ENCODE assay signal across 9 cellular contexts in genomic region chr6:125749864-125750691, GRCh38. TPM values are rescaled to one million over a fixed set of nuclear protein-coding genes. Genes with fewer than 3 reads are reported as not detected.
DNase-seq lines count a peak whose midpoint lies in the region; ATAC-seq, FAIRE-seq and TF ChIP-seq lines count a peak whose summit lies in the region.
"Had no signal": no experiment of that assay in that cellular context is flagged by ENCODE, and none has a peak within 500 bp of the region (broad histone marks: within the 10 kb centered on the region; RNA-seq: fewer than 3 reads in every experiment).

No MANE protein-coding gene starts in this region.

- ATAC-seq in GM12878 (no peak), left lobe of liver (peak; percentile 7), HG03460 (IDR thresholded peaks at IDR 0.05; ENCODE audit: unreplicated experiment) (no peak), HG03135 (IDR thresholded peaks at IDR 0.05; ENCODE audit: unreplicated experiment) (no peak), GM19328 (IDR thresholded peaks at IDR 0.05; ENCODE audit: unreplicated experiment) (no peak)

- FAIRE-seq in GM12878 (lab: Jason Lieb, UNC), result no peak

- 12% methylated on average over 34 of the region's 35 CpGs for WGBS in GM12878 (ENCODE audit: insufficient coverage, insufficient replicate concordance, low lambda C conversion rate, missing lambda C conversion rate)

- no peaks in the 10 kb centered on the region for H3K79me2 ChIP-seq in GM12878 (ENCODE audit: control insufficient read depth, insufficient read depth, low read length)

- CTCF ChIA-PET in GM12878 (lab: Yijun Ruan, JAX), result interaction anchor here (1.3 to 10.9 kb wide), 3 partner anchors 8 to 437 kb away, joined by 3 to 306 read pairs (median 4); no protein-coding TSS in a partner anchor

- POLR2A ChIA-PET in GM12878 (lab: Charles Lee), result no interaction called here

- RAD21 ChIA-PET in GM12878 (lab: Charles Lee; ENCODE audit: unreplicated experiment), result interaction anchor here (1.4 to 10.1 kb wide), 2 partner anchors 10 to 437 kb away, joined by 3 to 134 read pairs; no protein-coding TSS in a partner anchor

- peak overlapping the region; percentile 71 for H3K4me3 ChIP-seq in GM12878

- H3K27ac ChIP-seq in GM12878 (ENCODE audit: control insufficient read depth, insufficient read depth), result no peak overlapping the region
- H3K27ac ChIP-seq in temporal lobe (ENCODE audit: low read depth, low read length), result peak overlapping the region; percentile 80

- peak; percentile 21 for DNase-seq in DMS 273 treated with DMSO at 0.1 percent for 48 hours (lab: John Stamatoyannopoulos, UW)
- peak; percentile 11 for DNase-seq in NCI-H1694 (lab: John Stamatoyannopoulos, UW)
- DNase-seq in GM12878 (ENCODE audit: low read depth, low spot score), result no peak
- DNase-seq in left lobe of liver (ENCODE audit: low spot score), result peak; percentile 57

- TF ChIP-seq POLR2A in GM12878 (IDR thresholded peaks at IDR 0.05; ENCODE audit: low read depth, low read length), result no peak

- H3K9me3 ChIP-seq in GM12878 (replicated peaks; ENCODE audit: control insufficient read depth, insufficient read depth, low read length), result no peaks in the 10 kb centered on the region

- no peak overlapping the region for H3K9ac ChIP-seq in GM12878 (ENCODE audit: control insufficient read depth, insufficient read depth, low read length)

- no peaks in the 10 kb centered on the region for H4K20me1 ChIP-seq in GM12878 (ENCODE audit: control insufficient read depth, insufficient read depth)

- in situ Hi-C loops in GM12878 (cut with MboI), result loop anchor here (25.0 kb wide), 3 partner anchors 588 to 1362 kb away; partner anchors contain the start of genes RSPO3 and TPD52L1

- no peak for TF ChIP-seq EP300 in GM12878 (IDR thresholded peaks at IDR 0.05; ENCODE audit: borderline replicate concordance in 1 of 2, control insufficient read depth in 1 of 2, low read depth in 2 of 2, low read length in 2 of 2)

- peak overlapping the region; percentile 88 for H2AFZ ChIP-seq in GM12878 (ENCODE audit: control insufficient read depth, low read depth, low read length)

- H3K36me3 ChIP-seq in GM12878 (ENCODE audit: control insufficient read depth in 2 of 2, insufficient read depth in 2 of 2, low read length in 1 of 2), result no peaks in the 10 kb centered on the region

- no TSS peak for BruUV-seq in GM12878 (replicated peaks; lab: Mats Ljungman, UMichigan)

- peaks cover 9% of the 10 kb centered on the region for H3K4me1 ChIP-seq in GM12878 (ENCODE audit: control insufficient read depth, insufficient read depth, low read length)

- TF ChIP-seq RAD21 in GM12878 (IDR thresholded peaks at IDR 0.05; ENCODE audit: insufficient read depth, low read depth, low read length), result no peak

- H3K27me3 ChIP-seq in GM12878 (replicated peaks in 1 of 2; ENCODE audit: control insufficient read depth in 2 of 2, insufficient read depth in 2 of 2, low read length in 1 of 2), result peaks cover 5 to 6% of the 10 kb centered on the region in 2 experiments; a peak in 3 of 4 replicates

- H3K4me2 ChIP-seq in GM12878 (ENCODE audit: control insufficient read depth, insufficient read depth), result peak overlapping the region; percentile 97

- intact Hi-C loops in GM12878 (cut with micrococcal nuclease; ENCODE audit: unreplicated experiment), result loop anchor here (2.0 kb wide), 1 partner anchor 33 kb away; no protein-coding TSS in a partner anchor

- SMC1A ChIA-PET in GM12878 (lab: Charles Lee; ENCODE audit: uncharacterized antibody, unreplicated experiment), result interaction anchor here (0.7 to 2.2 kb wide), 5 partner anchors 8 to 436 kb away, joined by 3 to 11 read pairs (median 4); no protein-coding TSS in a partner anchor

- no peak for TF ChIP-seq CTCF in GM12878 (IDR thresholded peaks at IDR 0.05 in 2 of 3, conservative IDR thresholded peaks at IDR 0.05 in 1 of 3; ENCODE audit: control insufficient read depth in 2 of 3, extremely low read depth in 1 of 3, insufficient read depth in 1 of 3, low read depth in 3 of 3, low read length in 3 of 3)

TF ChIP-seq in GM12878, 131 proteins besides CTCF, POLR2A, EP300 and RAD21:
- no peak for TF ChIP-seq TAF1 (IDR thresholded peaks at IDR 0.05; ENCODE audit: borderline replicate concordance, low read depth, low read length)
- TF ChIP-seq BHLHE40 (IDR thresholded peaks at IDR 0.05; ENCODE audit: borderline replicate concordance in 1 of 2, low read depth in 2 of 2, low read length in 1 of 2), result no peak
- no peak for TF ChIP-seq ELK1 (IDR thresholded peaks at IDR 0.05; ENCODE audit: low read depth, low read length)
- TF ChIP-seq PKNOX1 (IDR thresholded peaks at IDR 0.05), result peak; percentile 63
- no peak for TF ChIP-seq NR2F1 (conservative IDR thresholded peaks at IDR 0.05)
- peak; percentile 15 for TF ChIP-seq PBX3 (IDR thresholded peaks at IDR 0.05; ENCODE audit: insufficient replicate concordance, low read depth, low read length)
- no peak for TF ChIP-seq JUNB (IDR thresholded peaks at IDR 0.05)
- no peak for TF ChIP-seq ZNF24 (IDR thresholded peaks at IDR 0.05)

RNA-seq across cellular contexts. Expression of gene HEY2, which starts 0.6 kb away (rescaled TPM):
- total RNA-seq in GM12878 (2013; cell fraction: nucleolus; rRNA removed), result 0.17 TPM in 1 of 2 replicates, not detected in the other
- total RNA-seq in GM12878 (2014; rRNA removed) (0.11 TPM in 1 of 2 replicates, not detected in the other), GM12878 (2014; rRNA removed; fragmentation: Illumina TruSeq; extraction: Trizol) (0.09 TPM in 1 of 2 replicates, not detected in the other), GM12878 (2021) (0.08 and 0.11 TPM in 2 replicates), left lobe of liver (2.3 TPM), temporal lobe (0.98 TPM)
- polyA plus RNA-seq in GM12878 (2011; ENCODE audit: low read depth), result 0.22 TPM
- polyA plus RNA-seq in GM12878 (2011; rRNA removed) (not detected in 2 replicates), GM12878 (2014; fragmentation: Illumina TruSeq; extraction: Trizol) (0.01 TPM in 1 of 2 replicates, not detected in the other), GM12878 (2014; fragmentation: Nextera tagmentation; extraction: Ambion mirVana) (not detected), GM12878 (2014; rRNA removed) (0.08 and 0.09 TPM in 2 replicates), GM12878 (2016; fragmentation: Nextera tagmentation; extraction: Ambion mirVana) (under 1 TPM; 0.14 to 0.32 TPM)
- not detected in 2 replicates for polyA plus RNA-seq in GM12878 (2011; cell fraction: cytosol; rRNA removed)
- polyA plus RNA-seq in GM12878 (2011; cell fraction: nucleus; rRNA removed), result 0.04 TPM in 1 of 2 replicates, not detected in the other
- polyA plus RNA-seq in GM12878 (2012), result 0.24 TPM in 2 replicates
- not detected in 2 replicates for polyA minus RNA-seq in GM12878 (2011; rRNA and poly(A)+ RNA removed)
- not detected in 2 replicates for polyA minus RNA-seq in GM12878 (2011; cell fraction: cytosol; rRNA and poly(A)+ RNA removed)
- polyA minus RNA-seq in GM12878 (2011; cell fraction: nucleus; rRNA and poly(A)+ RNA removed), result not detected in 2 replicates
- total RNA-seq: LHCN-M2 had no signal

RNA-seq across cellular contexts. Expression of gene NCOA7, which starts 40.7 kb away (rescaled TPM):
- 24.6 and 31.1 TPM in 2 replicates for total RNA-seq in GM12878 (2013; cell fraction: nucleolus; rRNA removed)
- total RNA-seq in GM12878 (2014; rRNA removed) (24.5 and 29.8 TPM in 2 replicates), GM12878 (2014; rRNA removed; fragmentation: Illumina TruSeq; extraction: Trizol) (43.8 and 44.9 TPM in 2 replicates), GM12878 (2021) (46.1 and 50.3 TPM in 2 replicates), left lobe of liver (12.4 TPM), temporal lobe (29.7 TPM)
- 17.0 TPM for polyA plus RNA-seq in GM12878 (2011; ENCODE audit: low read depth)
- polyA plus RNA-seq in GM12878 (2011; rRNA removed) (50.0 and 55.5 TPM in 2 replicates), GM12878 (2014; fragmentation: Illumina TruSeq; extraction: Trizol) (49.7 and 55.3 TPM in 2 replicates), GM12878 (2014; fragmentation: Nextera tagmentation; extraction: Ambion mirVana) (10 to 100 TPM; 18.9 to 28.8 TPM), GM12878 (2014; rRNA removed) (20.1 and 21.4 TPM in 2 replicates), GM12878 (2016; fragmentation: Nextera tagmentation; extraction: Ambion mirVana) (10 to 100 TPM; 32.9 to 35.4 TPM)
- polyA plus RNA-seq in GM12878 (2011; cell fraction: cytosol; rRNA removed), result 24.8 and 27.7 TPM in 2 replicates
- 21.3 and 27.9 TPM in 2 replicates for polyA plus RNA-seq in GM12878 (2011; cell fraction: nucleus; rRNA removed)
- polyA plus RNA-seq in GM12878 (2012), result 19.6 and 24.0 TPM in 2 replicates
- 80.7 and 105 TPM in 2 replicates for polyA minus RNA-seq in GM12878 (2011; rRNA and poly(A)+ RNA removed)
- 25.5 and 28.4 TPM in 2 replicates for polyA minus RNA-seq in GM12878 (2011; cell fraction: cytosol; rRNA and poly(A)+ RNA removed)
- 19.9 and 34.3 TPM in 2 replicates for polyA minus RNA-seq in GM12878 (2011; cell fraction: nucleus; rRNA and poly(A)+ RNA removed)
